1 cellular context compared by ENCODE assay signal in genomic region chr7:155209478-155209864, GRCh38.
TF ChIP-seq lines count a peak whose summit lies in the region.

No MANE protein-coding gene starts in this region.

TF ChIP-seq in H1, 55 proteins besides CTCF, POLR2A, EP300 and RAD21:
- TF ChIP-seq RXRA (IDR thresholded peaks at IDR 0.05; ENCODE audit: insufficient read depth, low read depth, low read length), result no peak
- no peak for TF ChIP-seq GTF2F1 (IDR thresholded peaks at IDR 0.05; ENCODE audit: borderline replicate concordance, low read depth, low read length)
- no peak for TF ChIP-seq SIN3A (conservative IDR thresholded peaks at IDR 0.05 in 1 of 2, IDR thresholded peaks at IDR 0.05 in 1 of 2; ENCODE audit: low read depth in 1 of 2, low read length in 2 of 2)
- TF ChIP-seq SP1 (IDR thresholded peaks at IDR 0.05; ENCODE audit: low read depth, low read length), result no peak
- no peak for TF ChIP-seq RNF2 (IDR thresholded peaks at IDR 0.05; ENCODE audit: borderline replicate concordance, low read depth, low read length, missing control alignments, poor library complexity, severe bottlenecking)
- TF ChIP-seq NANOG (IDR thresholded peaks at IDR 0.05; ENCODE audit: insufficient read depth, low read depth, low read length, poor library complexity, severe bottlenecking), result no peak
- TF ChIP-seq JUN (IDR thresholded peaks at IDR 0.05; ENCODE audit: low read depth, low read length), result no peak
- no peak for TF ChIP-seq RBBP5 (IDR thresholded peaks at IDR 0.05; ENCODE audit: borderline replicate concordance, low read depth, low read length)
- TF ChIP-seq SUZ12 (IDR thresholded peaks at IDR 0.05; ENCODE audit: low read length), result no peak
- TF ChIP-seq CHD1 (IDR thresholded peaks at IDR 0.05; ENCODE audit: low read depth, low read length), result no peak
- TF ChIP-seq CBX8 (IDR thresholded peaks at IDR 0.05; ENCODE audit: borderline replicate concordance, low read depth, low read length), result no peak
- no peak for TF ChIP-seq KDM5A (IDR thresholded peaks at IDR 0.05; ENCODE audit: low read length)
- no peak for TF ChIP-seq E2F6 (IDR thresholded peaks at IDR 0.05)
- no peak for TF ChIP-seq ZNF274 (IDR thresholded peaks at IDR 0.05; ENCODE audit: borderline replicate concordance, extremely low read depth, low read length)
- TF ChIP-seq CTBP2 (IDR thresholded peaks at IDR 0.05; ENCODE audit: borderline replicate concordance, insufficient read depth, insufficient read length, low read length), result no peak
- TF ChIP-seq CHD2 (IDR thresholded peaks at IDR 0.05; ENCODE audit: low read length), result no peak
- TF ChIP-seq JUND (IDR thresholded peaks at IDR 0.05; ENCODE audit: low read length), result no peak
TF ChIP-seq in H1: peak in this region for 0.
